Comparison of ENCODE assay signal across 12 cellular contexts in the genomic region with DNA sequence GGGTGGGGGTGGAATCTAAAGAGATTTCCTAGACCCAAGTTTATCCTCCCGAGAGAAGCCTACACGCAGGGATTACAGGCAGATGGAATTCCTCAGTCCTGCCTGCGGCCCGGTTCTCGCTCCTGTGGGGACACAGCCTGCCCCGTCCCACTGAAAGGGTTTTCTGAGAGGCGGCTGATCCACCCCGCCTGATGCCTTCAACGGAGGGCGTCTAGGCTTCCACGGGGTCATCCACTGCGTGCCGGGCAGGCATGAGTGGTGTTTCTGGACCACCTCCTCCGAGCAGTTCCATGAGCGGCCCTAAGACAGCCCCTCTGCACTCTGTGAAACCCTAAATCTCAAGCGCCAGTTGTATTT.
"Had no signal": no experiment of that assay in that cellular context is flagged by ENCODE, and none has a peak within 500 bp of the region (broad histone marks: within the 10 kb centered on the region; RNA-seq: fewer than 3 reads in every experiment).

No MANE protein-coding gene starts in this region.

- H3K4me3 ChIP-seq: SJSA1, skin epidermis had no signal

- H3K4me1 ChIP-seq: SJSA1 had no signal

- H3K27ac ChIP-seq: SJSA1 had no signal

- H3K36me3 ChIP-seq: SJSA1 had no signal

- FAIRE-seq: bronchial epithelial cell, colon had no signal

- ATAC-seq: activated CD8-positive, alpha-beta memory T cell treated with anti-CD3 and anti-CD28 coated beads, Interleukin-2, amount 10 ng/mL, durations not matched to agents 7 days and 5 days; activated T-cell treated with anti-CD3 and anti-CD28 coated beads, Interleukin-2, amount 50 U/mL, for 4 hours; naive thymus-derived CD8-positive, alpha-beta T cell; stimulated activated effector memory CD8-positive, alpha-beta T cell treated with anti-CD3 and anti-CD28 coated beads, Interleukin-12 subunit alpha, Interleukin-12 subunit beta, amount 100 ng/mL, for 72 hours had no signal

- H3K27me3 ChIP-seq: SJSA1 had no signal

- DNase-seq: activated CD4-positive, alpha-beta T cell treated with anti-CD3 and anti-CD28 coated beads, Interleukin-2, amount 50 U/mL, for 48 hours; activated CD4-positive, CD25-positive, alpha-beta regulatory T cell treated with anti-CD3 and anti-CD28 coated beads, Interleukin-2, amount 50 U/mL, for 72 hours; activated CD8-positive, alpha-beta memory T cell treated with anti-CD3 and anti-CD28 coated beads, Interleukin-2, amount 10 ng/mL, durations not matched to agents 7 days and 5 days; activated T-cell treated with anti-CD3 and anti-CD28 coated beads, Interleukin-2, amount 50 U/mL, for 4 hours; hypothalamus; naive thymus-derived CD8-positive, alpha-beta T cell; occipital lobe had no signal

- H3K9me3 ChIP-seq: SJSA1 had no signal
